In the genomic region with DNA sequence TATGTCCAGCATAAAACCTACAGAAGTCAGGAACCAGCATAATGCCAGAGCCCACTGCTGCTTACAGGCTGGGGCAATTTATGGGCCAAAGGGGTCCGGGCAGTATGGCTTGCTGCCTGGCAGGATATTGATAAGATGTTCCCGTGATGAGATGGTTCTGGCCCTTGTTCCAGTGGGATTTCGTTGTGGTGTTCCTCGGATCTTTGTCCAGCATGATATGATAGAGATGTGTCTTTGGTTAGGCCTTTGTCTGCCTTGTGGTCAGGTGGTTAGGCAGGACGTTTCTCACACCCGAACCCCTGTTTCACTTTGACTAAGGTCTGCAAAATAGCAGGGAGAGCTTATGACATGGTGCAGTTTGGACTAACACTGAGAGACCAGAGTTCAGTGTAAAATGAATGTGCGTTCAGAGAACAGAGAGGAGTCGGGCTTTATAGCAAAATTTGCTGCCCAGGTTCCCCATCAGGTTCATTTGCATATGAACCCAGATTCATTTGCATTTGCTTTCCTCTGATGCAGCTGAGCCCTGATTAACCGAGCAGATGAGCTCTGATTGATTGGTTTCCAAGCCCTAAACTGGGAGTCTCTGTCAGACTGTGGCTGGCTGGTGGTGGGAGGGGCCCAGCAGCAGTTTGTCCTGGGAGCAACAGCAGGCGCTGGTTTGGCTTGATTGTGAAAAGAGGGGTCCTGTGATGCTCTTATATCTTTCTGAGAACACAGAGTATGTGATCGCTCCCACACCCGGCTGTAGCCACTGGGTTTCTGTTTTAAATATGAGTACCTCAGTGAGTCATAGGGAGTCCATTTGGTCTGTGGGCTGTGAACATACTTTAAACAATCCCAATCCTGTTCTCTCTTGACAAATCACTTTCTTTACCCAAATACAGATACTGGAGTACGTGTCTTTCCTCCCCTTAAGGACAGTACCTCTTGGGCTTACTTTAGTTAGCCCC, we compare ENCODE assay signal across 1 cellular context.
TF ChIP-seq lines count a peak whose summit lies in the region.

No MANE protein-coding gene starts in this region.

TF ChIP-seq in HepG2, 621 proteins besides CTCF, POLR2A, EP300 and RAD21 (continued from another document):
- TF ChIP-seq, protein P1, sequence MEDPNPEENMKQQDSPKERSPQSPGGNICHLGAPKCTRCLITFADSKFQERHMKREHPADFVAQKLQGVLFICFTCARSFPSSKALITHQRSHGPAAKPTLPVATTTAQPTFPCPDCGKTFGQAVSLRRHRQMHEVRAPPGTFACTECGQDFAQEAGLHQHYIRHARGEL (CRISPR knock-in tag; IDR thresholded peaks at IDR 0.05): no peak
- TF ChIP-seq ZNF839 (CRISPR knock-in tag; IDR thresholded peaks at IDR 0.05; ENCODE audit: borderline replicate concordance) (no peak), ZNF460 (CRISPR knock-in tag; IDR thresholded peaks at IDR 0.05; ENCODE audit: borderline replicate concordance) (no peak), HNF4A (CRISPR knock-in tag; IDR thresholded peaks at IDR 0.05) (0 out of 2 replicates have a peak, but pooled peaks have one; percentile 40), ZBTB33 (CRISPR knock-in tag; IDR thresholded peaks at IDR 0.05) (no peak), ZNF775 (CRISPR knock-in tag; IDR thresholded peaks at IDR 0.05; ENCODE audit: borderline replicate concordance) (no peak), ZBTB7B (CRISPR knock-in tag; IDR thresholded peaks at IDR 0.05) (peak; percentile 29; the same call in 1 of the 2 replicates), ZNF605 (CRISPR knock-in tag; IDR thresholded peaks at IDR 0.05) (peak; percentile 66; the same call in 1 of the 2 replicates), GFI1 (CRISPR knock-in tag; IDR thresholded peaks at IDR 0.05; ENCODE audit: borderline replicate concordance) (peak; percentile 41; the same call in 1 of the 2 replicates), SALL2 (CRISPR knock-in tag; IDR thresholded peaks at IDR 0.05) (no peak)
- TF ChIP-seq, protein P2, sequence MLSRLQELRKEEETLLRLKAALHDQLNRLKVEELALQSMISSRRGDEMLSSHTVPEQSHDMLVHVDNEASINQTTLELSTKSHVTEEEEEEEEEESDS (CRISPR knock-in tag; IDR thresholded peaks at IDR 0.05; ENCODE audit: borderline replicate concordance): peak; percentile 98
TF ChIP-seq in HepG2: peak in this region for 39.
